Comparison of ENCODE assay signal across 10 cellular contexts in the genomic region with DNA sequence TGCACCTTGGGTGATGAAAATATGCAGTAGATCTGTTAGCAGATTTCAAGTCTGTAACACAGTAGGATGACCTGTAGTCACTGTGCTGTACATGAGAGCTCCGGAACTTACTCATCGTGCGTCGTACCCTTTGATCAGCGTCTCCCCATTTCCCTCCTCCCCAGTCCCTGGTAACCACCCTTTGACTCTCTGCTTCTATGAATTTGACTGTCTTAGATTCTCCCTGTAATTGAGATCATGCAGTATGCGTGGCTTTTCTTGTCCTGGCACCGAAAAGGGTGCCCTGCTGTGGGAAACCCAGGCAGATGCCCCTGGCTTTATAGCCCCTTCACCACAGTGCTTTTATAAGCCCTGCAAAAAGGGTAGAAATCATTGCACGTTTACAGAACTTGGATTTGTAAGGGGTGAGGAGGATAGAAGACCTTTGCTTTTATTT. TPM values are rescaled to one million over a fixed set of nuclear protein-coding genes. Genes with fewer than 3 reads are reported as not detected.
A peak's percentile ranks its signal among the peaks of the same experiment; 100 is the strongest.
DNase-seq lines count a peak whose midpoint lies in the region; ATAC-seq and TF ChIP-seq lines count a peak whose summit lies in the region.
"Had no signal": no experiment of that assay in that cellular context is flagged by ENCODE, and none has a peak within 500 bp of the region (broad histone marks: within the 10 kb centered on the region; RNA-seq: fewer than 3 reads in every experiment).

No MANE protein-coding gene starts in this region.

- H3K4me3 Mint-ChIP-seq in activated CD8-positive, alpha-beta T cell treated with anti-CD3 and anti-CD28 coated beads, Interleukin-2, amount 10 ng/mL, durations not matched to agents 7 days and 5 days = no peak overlapping the region
- H3K4me3 Mint-ChIP-seq in progenitor cell of endocrine pancreas (ENCODE audit: low read depth) = no peak overlapping the region

- no peaks in the 10 kb centered on the region for H3K27me3 Mint-ChIP-seq in activated CD8-positive, alpha-beta T cell treated with anti-CD3 and anti-CD28 coated beads, Interleukin-2, amount 10 ng/mL, durations not matched to agents 7 days and 5 days (ENCODE audit: low read depth)
- H3K27me3 Mint-ChIP-seq in progenitor cell of endocrine pancreas = no peaks in the 10 kb centered on the region

- H3K36me3 Mint-ChIP-seq in activated CD8-positive, alpha-beta T cell treated with anti-CD3 and anti-CD28 coated beads, Interleukin-2, amount 10 ng/mL, durations not matched to agents 7 days and 5 days (ENCODE audit: low read depth) = peaks cover 53% of the 10 kb centered on the region
- no peaks in the 10 kb centered on the region for H3K36me3 Mint-ChIP-seq in progenitor cell of endocrine pancreas (ENCODE audit: insufficient read depth)

- POLR2A ChIA-PET in activated CD8-positive, alpha-beta T cell treated with anti-CD3 and anti-CD28 coated beads, Interleukin-2, amount 10 ng/mL, durations not matched to agents 7 days and 5 days (lab: Charles Lee) = interaction anchor here (0.7 to 7.3 kb wide), 6 partner anchors 60 to 291 kb away, joined by 3 to 79 read pairs (median 7); a partner anchor contains a TSS

- H3K9me3 Mint-ChIP-seq in activated CD8-positive, alpha-beta T cell treated with anti-CD3 and anti-CD28 coated beads, Interleukin-2, amount 10 ng/mL, durations not matched to agents 7 days and 5 days (ENCODE audit: insufficient read depth) = no peaks in the 10 kb centered on the region
- H3K9me3 Mint-ChIP-seq in progenitor cell of endocrine pancreas (ENCODE audit: low read depth) = no peaks in the 10 kb centered on the region

- TF ChIP-seq POLR2A in GM18526 (IDR thresholded peaks at IDR 0.05; ENCODE audit: extremely low read depth, insufficient read length) = peak; percentile 15

- peak; percentile 56 for DNase-seq in activated CD8-positive, alpha-beta T cell treated with anti-CD3 and anti-CD28 coated beads, Interleukin-2, amount 10 ng/mL, durations not matched to agents 7 days and 5 days
- DNase-seq in stimulated activated CD4-positive, alpha-beta T cell treated with anti-CD3 and anti-CD28 coated beads, Interleukin-1b, Interleukin-23, amount 100 ng/mL, for 1 hour (ENCODE audit: low read depth in 2 of 2) = peak; percentile 29 to 30
- no peak for DNase-seq in progenitor cell of endocrine pancreas (ENCODE audit: low spot score, unreplicated experiment)
- DNase-seq in NCI-H510A (lab: John Stamatoyannopoulos, UW) = no peak
- no peak for DNase-seq in NCI-H1694 treated with DMSO at 0.1 percent for 48 hours (lab: John Stamatoyannopoulos, UW)
- DNase-seq in NCI-H2196 (lab: John Stamatoyannopoulos, UW; ENCODE audit: unreplicated experiment) = no peak
- DNase-seq: cortex of kidney, left cardiac atrium had no signal

- H3K27ac Mint-ChIP-seq in activated CD8-positive, alpha-beta T cell treated with anti-CD3 and anti-CD28 coated beads, Interleukin-2, amount 10 ng/mL, durations not matched to agents 7 days and 5 days = peak overlapping the region; percentile 63
- no peak overlapping the region for H3K27ac Mint-ChIP-seq in progenitor cell of endocrine pancreas

- TF ChIP-seq CTCF in progenitor cell of endocrine pancreas (IDR thresholded peaks at IDR 0.05; ENCODE audit: unreplicated experiment) = no peak

- peak; percentile 51 for ATAC-seq in HG03196 (IDR thresholded peaks at IDR 0.05; ENCODE audit: unreplicated experiment)
- ATAC-seq in activated CD8-positive, alpha-beta T cell treated with anti-CD3 and anti-CD28 coated beads, Interleukin-2, amount 10 ng/mL, durations not matched to agents 7 days and 5 days = peak; percentile 64

- CTCF ChIA-PET in activated CD8-positive, alpha-beta T cell treated with anti-CD3 and anti-CD28 coated beads, Interleukin-2, amount 10 ng/mL, durations not matched to agents 7 days and 5 days (lab: Charles Lee) = interaction anchor here (0.7 to 11.8 kb wide), 39 partner anchors 8 to 751 kb away, joined by 3 to 210 read pairs (median 7); a partner anchor contains a TSS

- H3K4me1 Mint-ChIP-seq in activated CD8-positive, alpha-beta T cell treated with anti-CD3 and anti-CD28 coated beads, Interleukin-2, amount 10 ng/mL, durations not matched to agents 7 days and 5 days (ENCODE audit: low read depth) = peaks cover 74% of the 10 kb centered on the region
- peaks cover 3% of the 10 kb centered on the region for H3K4me1 Mint-ChIP-seq in progenitor cell of endocrine pancreas (ENCODE audit: low read depth)

RNA-seq across cellular contexts. Expression of a gene that starts 20.5 kb away (rescaled TPM):
- 10 to 100 TPM; 32.8 to 38.5 TPM for total RNA-seq in activated CD8-positive, alpha-beta T cell treated with anti-CD3 and anti-CD28 coated beads, Interleukin-2, amount 10 ng/mL, durations not matched to agents 7 days and 5 days
- total RNA-seq in progenitor cell of endocrine pancreas = 32.6 and 34.3 TPM in 2 replicates

RNA-seq across cellular contexts. Expression of a gene that starts 22.6 kb away (rescaled TPM):
- total RNA-seq in activated CD8-positive, alpha-beta T cell treated with anti-CD3 and anti-CD28 coated beads, Interleukin-2, amount 10 ng/mL, durations not matched to agents 7 days and 5 days = 10 to 100 TPM; 31.9 TPM
- 31.2 and 32.3 TPM in 2 replicates for total RNA-seq in progenitor cell of endocrine pancreas

Comparison
In these comparisons a context has a peak if more than half of its experiments do, and no peak if none do; other contexts are left out.
1. DNase-seq: peak in activated CD8-positive, alpha-beta T cell treated with anti-CD3 and anti-CD28 coated beads, Interleukin-2, amount 10 ng/mL, durations not matched to agents 7 days and 5 days (single experiment) and stimulated activated CD4-positive, alpha-beta T cell treated with anti-CD3 and anti-CD28 coated beads, Interleukin-1b, Interleukin-23, amount 100 ng/mL, for 1 hour (2 of 2); none in progenitor cell of endocrine pancreas (single experiment), NCI-H510A (single experiment), NCI-H1694 treated with DMSO at 0.1 percent for 48 hours (single experiment) and NCI-H2196 (single experiment).